ENCODE assay signal across 13 cellular contexts in genomic region chr2:209191139-209191538, GRCh38.
"Had no signal": no experiment of that assay in that cellular context is flagged by ENCODE, and none has a peak within 500 bp of the region (broad histone marks: within the 10 kb centered on the region; RNA-seq: fewer than 3 reads in every experiment).

No MANE protein-coding gene starts in this region.

- H3K36me3 ChIP-seq: tibial nerve, uterus had no signal

- H3K27ac Mint-ChIP-seq: activated naive CD8-positive, alpha-beta T cell treated with anti-CD3 and anti-CD28 coated beads, Interleukin-2, amount 10 ng/mL, durations not matched to agents 7 days and 5 days; natural killer cell had no signal

- ATAC-seq: left ventricle myocardium superior, natural killer cell had no signal

- H3K36me3 Mint-ChIP-seq: activated naive CD8-positive, alpha-beta T cell treated with anti-CD3 and anti-CD28 coated beads, Interleukin-2, amount 10 ng/mL, durations not matched to agents 7 days and 5 days; natural killer cell had no signal

- H3K4me3 Mint-ChIP-seq: activated naive CD8-positive, alpha-beta T cell treated with anti-CD3 and anti-CD28 coated beads, Interleukin-2, amount 10 ng/mL, durations not matched to agents 7 days and 5 days; natural killer cell had no signal

- H3K27me3 ChIP-seq: tibial nerve, uterus had no signal

- H3K4me3 ChIP-seq: tibial nerve, uterus had no signal

- H3K9me3 ChIP-seq: tibial nerve, uterus had no signal

- H3K4me1 Mint-ChIP-seq: activated naive CD8-positive, alpha-beta T cell treated with anti-CD3 and anti-CD28 coated beads, Interleukin-2, amount 10 ng/mL, durations not matched to agents 7 days and 5 days; natural killer cell had no signal

- H3K27me3 Mint-ChIP-seq: activated naive CD8-positive, alpha-beta T cell treated with anti-CD3 and anti-CD28 coated beads, Interleukin-2, amount 10 ng/mL, durations not matched to agents 7 days and 5 days had no signal

- DNase-seq: activated CD4-positive, CD25-positive, alpha-beta regulatory T cell treated with anti-CD3 and anti-CD28 coated beads, Interleukin-2, amount 50 U/mL, for 72 hours; activated naive CD4-positive, alpha-beta T cell; activated naive CD8-positive, alpha-beta T cell treated with anti-CD3 and anti-CD28 coated beads, Interleukin-2, amount 10 ng/mL, durations not matched to agents 7 days and 5 days; anterior cingulate cortex; hypothalamus; left ventricle myocardium superior; mesenchymal stem cell; natural killer cell; posterior cingulate gyrus; stimulated activated CD4-positive, alpha-beta T cell treated with anti-CD3 and anti-CD28 coated beads, Interleukin-4, amount 100 ng/mL, for 24 hours; stimulated activated naive CD4-positive, alpha-beta T cell; uterus had no signal

- H3K4me1 ChIP-seq: tibial nerve, uterus had no signal

- H3K27ac ChIP-seq: tibial nerve, uterus had no signal
